Comparison of ENCODE assay signal across 8 cellular contexts in genomic region chr17:1107777-1108559, GRCh38.
DNase-seq lines count a peak whose midpoint lies in the region; ATAC-seq, FAIRE-seq and TF ChIP-seq lines count a peak whose summit lies in the region.

No MANE protein-coding gene starts in this region.

- in situ Hi-C loops in astrocyte of the spinal cord (cut with HindIII; ENCODE audit: low sequenced_read_pairs), result no loop called here

- no peaks in the 10 kb centered on the region for H3K9me3 Mint-ChIP-seq in activated CD8-positive, alpha-beta memory T cell treated with anti-CD3 and anti-CD28 coated beads, Interleukin-2, amount 10 ng/mL, durations not matched to agents 7 days and 5 days (ENCODE audit: low read depth)

- H3K27ac ChIP-seq in kidney (ENCODE audit: low read depth in 2 of 2, low read length in 2 of 2) (peak overlapping the region in 1 of 2 donors; percentile 22), subcutaneous abdominal adipose tissue (ENCODE audit: low read depth, low read length) (no peak overlapping the region)

- H3K9me3 ChIP-seq in kidney (ENCODE audit: control insufficient read depth in 1 of 2, low read length in 2 of 2) (no peaks in the 10 kb centered on the region), subcutaneous abdominal adipose tissue (ENCODE audit: control insufficient read depth in 5 of 5, low read length in 5 of 5) (no peaks in the 10 kb centered on the region)

- H3K4me3 ChIP-seq in astrocyte of the spinal cord (ENCODE audit: low read depth, low read length) (peak overlapping the region; percentile 69), kidney (ENCODE audit: low read length in 2 of 2) (peak overlapping the region; percentile 28 to 54), subcutaneous abdominal adipose tissue (ENCODE audit: low read depth in 1 of 5, low read length in 5 of 5) (peak overlapping the region; percentile 59 to 79 (median 70))

- intact Hi-C loops in kidney (cut with DNase I), result no loop called here

- DNase-seq in activated CD8-positive, alpha-beta memory T cell treated with anti-CD3 and anti-CD28 coated beads, Interleukin-2, amount 10 ng/mL, durations not matched to agents 7 days and 5 days, result no peak
- no peak for DNase-seq in activated CD8-positive, alpha-beta memory T cell treated with anti-CD3 and anti-CD28 coated beads, Interleukin-2, amount 50 U/mL, for 4 hours
- DNase-seq in astrocyte of the spinal cord (ENCODE audit: low read depth, low spot score) (no peak), kidney (no peak), NOMO-1 treated with DMSO at 0.1 percent for 48 hours (lab: John Stamatoyannopoulos, UW; ENCODE audit: unreplicated experiment) (no peak), NAMALWA (ENCODE audit: low spot score) (no peak)

- peak overlapping the region; percentile 80 for H3K4me3 Mint-ChIP-seq in activated CD8-positive, alpha-beta memory T cell treated with anti-CD3 and anti-CD28 coated beads, Interleukin-2, amount 10 ng/mL, durations not matched to agents 7 days and 5 days

- H3K9ac ChIP-seq in kidney (ENCODE audit: low read length in 2 of 2), result peak overlapping the region in 1 of 2 donors; percentile 55
- peak overlapping the region in 3 of 5 donors; percentile 58 to 73 (median 65) for H3K9ac ChIP-seq in subcutaneous abdominal adipose tissue (ENCODE audit: low read length in 5 of 5)

- H3K27me3 ChIP-seq in subcutaneous abdominal adipose tissue (ENCODE audit: control insufficient read depth in 5 of 5, insufficient read depth in 4 of 5, low read length in 5 of 5), result no peaks in the 10 kb centered on the region

- H3K36me3 ChIP-seq in kidney (ENCODE audit: control insufficient read depth in 1 of 2, insufficient read depth in 2 of 2, low read length in 2 of 2) (no peaks in the 10 kb centered on the region), subcutaneous abdominal adipose tissue (ENCODE audit: control insufficient read depth in 5 of 5, insufficient read depth in 5 of 5, low read length in 5 of 5) (no peaks in the 10 kb centered on the region)

- TF ChIP-seq CTCF in astrocyte of the spinal cord (IDR thresholded peaks at IDR 0.05; ENCODE audit: low read depth, low read length) (no peak), kidney (IDR thresholded peaks at IDR 0.05; ENCODE audit: borderline replicate concordance, extremely low read depth, insufficient read depth) (no peak)

- peak overlapping the region; percentile 44 for H3K27ac Mint-ChIP-seq in activated CD8-positive, alpha-beta memory T cell treated with anti-CD3 and anti-CD28 coated beads, Interleukin-2, amount 10 ng/mL, durations not matched to agents 7 days and 5 days

- no peak for FAIRE-seq in kidney (lab: Jason Lieb, UNC)

- H3K4me1 ChIP-seq in kidney (ENCODE audit: control insufficient read depth in 1 of 2, insufficient read depth in 1 of 2, low read depth in 1 of 2, low read length in 2 of 2) (peaks cover 0 to 26% of the 10 kb centered on the region in 2 donors), subcutaneous abdominal adipose tissue (ENCODE audit: control insufficient read depth in 5 of 5, insufficient read depth in 5 of 5, low read length in 5 of 5) (peaks cover 14 to 48% (median 44%) of the 10 kb centered on the region in 5 donors)

- H3K36me3 Mint-ChIP-seq in activated CD8-positive, alpha-beta memory T cell treated with anti-CD3 and anti-CD28 coated beads, Interleukin-2, amount 10 ng/mL, durations not matched to agents 7 days and 5 days, result no peaks in the 10 kb centered on the region

- CTCF ChIA-PET in activated CD8-positive, alpha-beta memory T cell treated with anti-CD3 and anti-CD28 coated beads, Interleukin-2, amount 10 ng/mL, durations not matched to agents 7 days and 5 days (lab: Charles Lee), result interaction anchor here (0.7 to 1.2 kb wide), 5 partner anchors 14 to 90 kb away, joined by 3 to 9 read pairs (median 4); no protein-coding TSS in a partner anchor

- no peak for ATAC-seq in activated CD8-positive, alpha-beta memory T cell treated with anti-CD3 and anti-CD28 coated beads, Interleukin-2, amount 10 ng/mL, durations not matched to agents 7 days and 5 days
- no peak for ATAC-seq in GM18858 (IDR thresholded peaks at IDR 0.05; ENCODE audit: unreplicated experiment)

- peaks cover 51% of the 10 kb centered on the region for H3K4me1 Mint-ChIP-seq in activated CD8-positive, alpha-beta memory T cell treated with anti-CD3 and anti-CD28 coated beads, Interleukin-2, amount 10 ng/mL, durations not matched to agents 7 days and 5 days

- H3K27me3 Mint-ChIP-seq in activated CD8-positive, alpha-beta memory T cell treated with anti-CD3 and anti-CD28 coated beads, Interleukin-2, amount 10 ng/mL, durations not matched to agents 7 days and 5 days, result no peaks in the 10 kb centered on the region
